In the genomic region with DNA sequence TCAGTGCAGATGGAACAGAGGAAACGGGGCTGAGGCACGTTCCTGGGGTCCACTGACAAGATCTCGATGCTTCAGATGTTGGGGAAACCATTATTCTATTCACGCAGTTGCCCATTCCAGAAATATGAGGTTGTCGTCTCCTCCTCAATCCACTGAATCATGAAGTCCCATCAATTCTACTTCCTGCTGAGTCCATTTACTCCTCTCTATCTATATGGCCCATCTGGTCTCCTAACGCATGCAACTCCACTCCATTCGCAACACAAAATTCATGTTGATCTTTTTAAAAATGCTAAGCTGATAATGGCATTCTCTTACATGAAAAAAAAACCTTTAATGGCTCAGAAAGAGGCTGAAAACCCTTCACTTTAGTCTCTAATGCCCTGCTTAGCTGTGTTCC, we compare ENCODE assay signal across 20 cellular contexts.
"Had no signal": no experiment of that assay in that cellular context is flagged by ENCODE, and none has a peak within 500 bp of the region (broad histone marks: within the 10 kb centered on the region; RNA-seq: fewer than 3 reads in every experiment).

No MANE protein-coding gene starts in this region.

- H3K9me3 ChIP-seq: breast epithelium, ovary, right lobe of liver, suprapubic skin had no signal

- H3K4me2 ChIP-seq: smooth muscle cell had no signal

- ATAC-seq: activated CD8-positive, alpha-beta memory T cell treated with anti-CD3 and anti-CD28 coated beads, Interleukin-2, amount 10 ng/mL, durations not matched to agents 7 days and 5 days; activated naive CD8-positive, alpha-beta T cell treated with anti-CD3 and anti-CD28 coated beads, Interleukin-2, amount 50 U/mL, for 24 hours; right lobe of liver; stimulated activated naive CD8-positive, alpha-beta T cell treated with anti-CD3 and anti-CD28 coated beads, Interleukin-15, Interleukin-2, amounts not matched to agents 100 U/mL and 50 U/mL, for 24 hours had no signal

- H3K36me3 ChIP-seq: breast epithelium, ovary, right lobe of liver, suprapubic skin had no signal

- H3K27ac Mint-ChIP-seq: activated naive CD8-positive, alpha-beta T cell treated with anti-CD3 and anti-CD28 coated beads, Interleukin-2, amount 50 U/mL, for 24 hours; dendritic cell treated with granulocyte-macrophage colony-stimulating factor and Interleukin-4, amounts not matched to agents 40 ng/mL and 50 ng/mL, for 4 days; endodermal cell had no signal

- H3K27ac ChIP-seq: breast epithelium, ovary, right lobe of liver, suprapubic skin had no signal

- H3K4me1 ChIP-seq: breast epithelium had no signal

- H3K27me3 ChIP-seq: breast epithelium, ovary, right lobe of liver, suprapubic skin had no signal

- FAIRE-seq: frontal cortex had no signal

- H3K4me3 Mint-ChIP-seq: activated CD8-positive, alpha-beta memory T cell treated with anti-CD3 and anti-CD28 coated beads, Interleukin-2, amount 10 ng/mL, durations not matched to agents 7 days and 5 days; activated naive CD8-positive, alpha-beta T cell treated with anti-CD3 and anti-CD28 coated beads, Interleukin-2, amount 50 U/mL, for 24 hours; dendritic cell treated with granulocyte-macrophage colony-stimulating factor and Interleukin-4, amounts not matched to agents 40 ng/mL and 50 ng/mL, for 4 days; endodermal cell; neural crest cell had no signal

- DNase-seq: activated CD4-positive, alpha-beta T cell treated with anti-CD3 and anti-CD28 coated beads, Interleukin-2, amount 50 U/mL, for 1 hour; activated CD4-positive, CD25-positive, alpha-beta regulatory T cell; activated CD8-positive, alpha-beta memory T cell treated with anti-CD3 and anti-CD28 coated beads, Interleukin-2, amount 10 ng/mL, durations not matched to agents 7 days and 5 days; activated effector memory CD4-positive, alpha-beta T cell treated with anti-CD3 and anti-CD28 coated beads, Interleukin-2, amount 50 U/mL, for 16 hours; activated naive CD8-positive, alpha-beta T cell treated with anti-CD3 and anti-CD28 coated beads, Interleukin-2, amount 50 U/mL, for 24 hours; activated T-cell treated with anti-CD3 and anti-CD28 coated beads, Interleukin-2, amount 50 U/mL, for 1 hour; aorta; ovary; right lobe of liver; stimulated activated CD4-positive, alpha-beta T cell treated with anti-CD3 and anti-CD28 coated beads, Interleukin-4, amount 100 ng/mL, for 4 hours; stimulated activated CD8-positive, alpha-beta memory T cell treated with anti-CD3 and anti-CD28 coated beads, Interleukin-4, amount 100 ng/mL, for 48 hours; stimulated activated naive CD8-positive, alpha-beta T cell treated with anti-CD3 and anti-CD28 coated beads, Interleukin-15, Interleukin-2, amounts not matched to agents 100 U/mL and 50 U/mL, for 24 hours; trophoblast cell had no signal

- H3K9me3 Mint-ChIP-seq: activated naive CD8-positive, alpha-beta T cell treated with anti-CD3 and anti-CD28 coated beads, Interleukin-2, amount 50 U/mL, for 24 hours; dendritic cell treated with granulocyte-macrophage colony-stimulating factor and Interleukin-4, amounts not matched to agents 40 ng/mL and 50 ng/mL, for 4 days; endodermal cell; neural crest cell had no signal

- H3K4me3 ChIP-seq: breast epithelium, ovary, right lobe of liver, smooth muscle cell, suprapubic skin had no signal

- H3K27me3 Mint-ChIP-seq: activated CD8-positive, alpha-beta memory T cell treated with anti-CD3 and anti-CD28 coated beads, Interleukin-2, amount 10 ng/mL, durations not matched to agents 7 days and 5 days; activated naive CD8-positive, alpha-beta T cell treated with anti-CD3 and anti-CD28 coated beads, Interleukin-2, amount 50 U/mL, for 24 hours; dendritic cell treated with granulocyte-macrophage colony-stimulating factor and Interleukin-4, amounts not matched to agents 40 ng/mL and 50 ng/mL, for 4 days had no signal
